In genomic region chr16:67537636-67538591, GRCh38 we compare ENCODE assay signal across 1 cellular context.
TF ChIP-seq lines count a peak whose summit lies in the region.

No MANE protein-coding gene starts in this region.

TF ChIP-seq in HepG2, 621 proteins besides CTCF, POLR2A, EP300 and RAD21 (continued from another document and continues in another):
- no peak for TF ChIP-seq GTF3A (CRISPR knock-in tag; conservative IDR thresholded peaks at IDR 0.05)
- TF ChIP-seq KMT2B (CRISPR knock-in tag; IDR thresholded peaks at IDR 0.05): no peak
- 0 out of 2 replicates have a peak, but pooled peaks have one; percentile 14 for TF ChIP-seq ZSCAN20 (CRISPR knock-in tag; IDR thresholded peaks at IDR 0.05; ENCODE audit: borderline replicate concordance)
- TF ChIP-seq ZFX (CRISPR knock-in tag; IDR thresholded peaks at IDR 0.05; ENCODE audit: low read depth): peak; percentile 53; the same call in 1 of the 2 replicates
- TF ChIP-seq ZNF782 (CRISPR knock-in tag; IDR thresholded peaks at IDR 0.05; ENCODE audit: borderline replicate concordance): no peak
- TF ChIP-seq SKI (IDR thresholded peaks at IDR 0.05; ENCODE audit: partially characterized antibody): no peak
- no peak for TF ChIP-seq FOXA1 (IDR thresholded peaks at IDR 0.05)
- peak; percentile 60 for TF ChIP-seq FOXA1 (CRISPR knock-in tag; IDR thresholded peaks at IDR 0.05)
- no peak for TF ChIP-seq POLR2AphosphoS5 (IDR thresholded peaks at IDR 0.05; ENCODE audit: low read depth, low read length)
- 0 out of 2 replicates have a peak, but pooled peaks have one; percentile 40 for TF ChIP-seq KAT8 (CRISPR knock-in tag; IDR thresholded peaks at IDR 0.05)
- peak; percentile 8; the same call in 1 of the 2 replicates for TF ChIP-seq ZNF34 (CRISPR knock-in tag; IDR thresholded peaks at IDR 0.05; ENCODE audit: borderline replicate concordance)
- TF ChIP-seq CBFB (CRISPR knock-in tag; IDR thresholded peaks at IDR 0.05): no peak
- no peak for TF ChIP-seq NKX3-1 (CRISPR knock-in tag; IDR thresholded peaks at IDR 0.05)
- peak; percentile 15; the same call in 1 of the 2 replicates for TF ChIP-seq ARNTL (CRISPR knock-in tag; IDR thresholded peaks at IDR 0.05)
- TF ChIP-seq NR2F6 (IDR thresholded peaks at IDR 0.05): no peak
- peak; percentile 17; the same call in 1 of the 2 replicates for TF ChIP-seq NR2F6 (CRISPR knock-in tag; IDR thresholded peaks at IDR 0.05)
- peak; percentile 48; the same call in 1 of the 2 replicates for TF ChIP-seq ZFP37 (CRISPR knock-in tag; IDR thresholded peaks at IDR 0.05; ENCODE audit: borderline replicate concordance)
- TF ChIP-seq ZNF513 (CRISPR knock-in tag; conservative IDR thresholded peaks at IDR 0.05): no peak
- TF ChIP-seq PBX2 (CRISPR knock-in tag; IDR thresholded peaks at IDR 0.05): no peak
- TF ChIP-seq TAF15 (IDR thresholded peaks at IDR 0.05; ENCODE audit: low read depth, low read length, poor library complexity, severe bottlenecking): no peak
- no peak for TF ChIP-seq NR2F1 (CRISPR knock-in tag; IDR thresholded peaks at IDR 0.05)
- no peak for TF ChIP-seq ZC3H4 (CRISPR knock-in tag; IDR thresholded peaks at IDR 0.05; ENCODE audit: borderline replicate concordance)
- no peak for TF ChIP-seq NCOA2 (CRISPR knock-in tag; IDR thresholded peaks at IDR 0.05)
- TF ChIP-seq CERS6 (CRISPR knock-in tag; IDR thresholded peaks at IDR 0.05): no peak
- no peak for TF ChIP-seq ZNF496 (CRISPR knock-in tag; IDR thresholded peaks at IDR 0.05; ENCODE audit: insufficient replicate concordance)
- TF ChIP-seq ZNF770 (CRISPR knock-in tag; IDR thresholded peaks at IDR 0.05): peak; percentile 49; the same call in 1 of the 2 replicates
- TF ChIP-seq CSRNP1 (CRISPR knock-in tag; IDR thresholded peaks at IDR 0.05): no peak
- TF ChIP-seq TBX2 (CRISPR knock-in tag; IDR thresholded peaks at IDR 0.05; ENCODE audit: borderline replicate concordance): peak; percentile 61; the same call in 1 of the 2 replicates
- no peak; the same call in 1 of the 2 replicates for TF ChIP-seq ZNF276 (CRISPR knock-in tag; IDR thresholded peaks at IDR 0.05; ENCODE audit: low read depth)
- TF ChIP-seq ZNF646 (CRISPR knock-in tag; IDR thresholded peaks at IDR 0.05): no peak
- TF ChIP-seq CEBPB (IDR thresholded peaks at IDR 0.05; ENCODE audit: borderline replicate concordance, low read depth, low read length): no peak
- TF ChIP-seq ISX (CRISPR knock-in tag; conservative IDR thresholded peaks at IDR 0.05): no peak
- TF ChIP-seq TMF1 (CRISPR knock-in tag; IDR thresholded peaks at IDR 0.05; ENCODE audit: low read depth): no peak
- no peak for TF ChIP-seq ZNF607 (CRISPR knock-in tag; IDR thresholded peaks at IDR 0.05; ENCODE audit: borderline replicate concordance)
- no peak for TF ChIP-seq ZNF75D (CRISPR knock-in tag; IDR thresholded peaks at IDR 0.05; ENCODE audit: borderline replicate concordance)
- peak; percentile 44; the same call in 1 of the 2 replicates for TF ChIP-seq MEIS2 (CRISPR knock-in tag; IDR thresholded peaks at IDR 0.05)
- 0 out of 2 replicates have a peak, but pooled peaks have one; percentile 6 for TF ChIP-seq FOSL2 (CRISPR knock-in tag; IDR thresholded peaks at IDR 0.05)
- no peak for TF ChIP-seq ZNF563 (CRISPR knock-in tag; IDR thresholded peaks at IDR 0.05)
- TF ChIP-seq ARHGAP35 (CRISPR knock-in tag; IDR thresholded peaks at IDR 0.05; ENCODE audit: borderline replicate concordance): no peak; the same call in 1 of the 2 replicates
- TF ChIP-seq ELF4 (CRISPR knock-in tag; IDR thresholded peaks at IDR 0.05; ENCODE audit: borderline replicate concordance): 0 out of 2 replicates have a peak, but pooled peaks have one; percentile 29
- TF ChIP-seq ZNF747 (CRISPR knock-in tag; IDR thresholded peaks at IDR 0.05; ENCODE audit: borderline replicate concordance): no peak
- TF ChIP-seq HMGXB3 (CRISPR knock-in tag; IDR thresholded peaks at IDR 0.05; ENCODE audit: borderline replicate concordance): no peak
